ENCODE assay signal across 13 cellular contexts in genomic region chr2:16662440-16662839, GRCh38. TPM values are rescaled to one million over a fixed set of nuclear protein-coding genes. Genes with fewer than 3 reads are reported as not detected.
DNase-seq lines count a peak whose midpoint lies in the region; ATAC-seq, FAIRE-seq and TF ChIP-seq lines count a peak whose summit lies in the region.
"Had no signal": no experiment of that assay in that cellular context is flagged by ENCODE, and none has a peak within 500 bp of the region (broad histone marks: within the 10 kb centered on the region; RNA-seq: fewer than 3 reads in every experiment).

No MANE protein-coding gene starts in this region.

- peak; percentile 38 for ATAC-seq in K562
- no peak for ATAC-seq in GM19455 (IDR thresholded peaks at IDR 0.05; ENCODE audit: unreplicated experiment)
- ATAC-seq: WTC11 had no signal

- H3K9me3 ChIP-seq in K562 (replicated peaks; ENCODE audit: control insufficient read depth, insufficient read depth, low read depth, low read length) = no peaks in the 10 kb centered on the region
- H3K9me3 ChIP-seq: Caco-2, suprapubic skin had no signal

- no TSS peak for BruUV-seq in K562 (replicated peaks; lab: Mats Ljungman, UMichigan)

- TF ChIP-seq CTCF in K562 (IDR thresholded peaks at IDR 0.05 in 2 of 3, conservative IDR thresholded peaks at IDR 0.05 in 1 of 3; ENCODE audit: insufficient read depth in 2 of 3, low read depth in 1 of 3, low read length in 3 of 3) = peak in 2 of 3 experiments; percentile 12 to 25; a peak in 2 of 6 replicates

- H3K9me1 ChIP-seq in K562 (ENCODE audit: control insufficient read depth, insufficient read depth, low read length) = no peaks in the 10 kb centered on the region

- TF ChIP-seq RAD21 in K562 (CRISPR knock-in tag; conservative IDR thresholded peaks at IDR 0.05 in 1 of 2, IDR thresholded peaks at IDR 0.05 in 1 of 2) = peak; percentile 27 to 33; a peak in 2 of 4 replicates

- H3K4me2 ChIP-seq in K562 (ENCODE audit: insufficient read depth, low read length) = no peak overlapping the region

- no peak overlapping the region for H3K9ac ChIP-seq in K562 (ENCODE audit: insufficient read depth in 1 of 2, low read depth in 2 of 2, low read length in 2 of 2)

- intact Hi-C loops in K562 (cut with micrococcal nuclease) = loop anchor here (5.0 kb wide), 1 partner anchor 40 kb away; no protein-coding TSS in a partner anchor

- DNase-seq in M059J (ENCODE audit: low read depth) (peak; percentile 21), K562 (ENCODE audit: extremely low read depth in 1 of 4, low spot score in 3 of 4) (peak in 1 of 4 experiments; percentile 57), iris pigment epithelial cell (ENCODE audit: low read depth) (peak; percentile 86), superior temporal gyrus (ENCODE audit: extremely low spot score) (peak; percentile 46), GM03348 (ENCODE audit: low spot score) (no peak), GM19240 (ENCODE audit: insufficient read length, low spot score) (no peak)
- DNase-seq: Caco-2, midbrain, NCI-H510A treated with DMSO at 0.1 percent for 48 hours, retina had no signal

- H4K20me1 ChIP-seq in K562 (replicated peaks; ENCODE audit: control insufficient read depth, insufficient read depth, low read length) = no peaks in the 10 kb centered on the region

- H3K27ac ChIP-seq in K562 (ENCODE audit: extremely low read depth, low read depth, low read length) = no peak overlapping the region
- H3K27ac ChIP-seq: suprapubic skin had no signal

- TF ChIP-seq POLR2A in K562 (conservative IDR thresholded peaks at IDR 0.05) = no peak

- CTCF ChIA-PET in K562 (lab: Yijun Ruan, JAX; ENCODE audit: low intra/inter-chr PET ratio) = no interaction called here

- WGBS in K562 (ENCODE audit: insufficient coverage, low coverage, missing lambda C conversion rate) = 0% methylated on average over 2 of the region's 2 CpGs

- no peak for TF ChIP-seq EP300 in K562 (IDR thresholded peaks at IDR 0.05; ENCODE audit: low read length)

- in situ Hi-C loops in K562 (cut with MboI) = no loop called here

- no peak overlapping the region for H3K4me3 ChIP-seq in K562
- H3K4me3 ChIP-seq: suprapubic skin had no signal

- POLR2A ChIA-PET in K562 (lab: Yijun Ruan, JAX) = no interaction called here

- H3K79me2 ChIP-seq in K562 (ENCODE audit: control insufficient read depth, insufficient read depth, low read length) = no peaks in the 10 kb centered on the region

- H3K4me1 ChIP-seq in K562 (replicated peaks in 1 of 2; ENCODE audit: control insufficient read depth in 2 of 2, insufficient read depth in 2 of 2, low read length in 2 of 2) = peaks cover 16 to 26% of the 10 kb centered on the region in 2 experiments

- no peaks in the 10 kb centered on the region for H3K36me3 ChIP-seq in K562 (ENCODE audit: control insufficient read depth, insufficient read depth, low read length)
- H3K36me3 ChIP-seq: suprapubic skin had no signal

- FAIRE-seq in K562 (lab: Jason Lieb, UNC) = no peak

- peaks cover 0 to 17% of the 10 kb centered on the region in 2 experiments; a peak in 3 of 5 replicates for H3K27me3 ChIP-seq in K562 (ENCODE audit: control insufficient read depth in 2 of 2, insufficient read depth in 2 of 2, low read length in 2 of 2)
- H3K27me3 ChIP-seq: suprapubic skin had no signal

- no peak overlapping the region for H2AFZ ChIP-seq in K562 (ENCODE audit: low read depth, low read length)

TF ChIP-seq in K562, 482 proteins besides CTCF, POLR2A, EP300 and RAD21:
- TF ChIP-seq FOSL1 (tag; conservative IDR thresholded peaks at IDR 0.05) (peak; percentile 47), NFIC (IDR thresholded peaks at IDR 0.05) (peak; percentile 77), CTBP1 (IDR thresholded peaks at IDR 0.05; ENCODE audit: borderline replicate concordance) (peak; percentile 42; the same call in 1 of the 2 replicates), HSF4 (CRISPR knock-in tag; IDR thresholded peaks at IDR 0.05; ENCODE audit: borderline replicate concordance) (no peak), JUND (IDR thresholded peaks at IDR 0.05; ENCODE audit: borderline replicate concordance, low read depth, low read length) (0 out of 2 replicates have a peak, but pooled peaks have one; percentile 30), JUND (tag; IDR thresholded peaks at IDR 0.05; ENCODE audit: borderline replicate concordance, low read depth, low read length) (no peak)

RNA-seq across cellular contexts. Expression of gene CYRIA, which starts 3.2 kb away (rescaled TPM):
- 0.02 TPM in 1 of 2 replicates, not detected in the other for total RNA-seq in M059J (2014; rRNA removed; shearing (Covaris generic))
- 0.11 and 0.46 TPM in 2 replicates for total RNA-seq in K562 (2011; cell fraction: chromatin; rRNA removed; ENCODE audit: low replicate concordance)
- under 0.01 TPM in 1 of 2 replicates, not detected in the other for total RNA-seq in K562 (2011; cell fraction: nucleolus; rRNA removed)
- 0.15 TPM in 1 of 2 replicates, not detected in the other for total RNA-seq in K562 (2011; cell fraction: nucleoplasm; rRNA removed)
- total RNA-seq in K562 (2014; rRNA removed) (0.98 and 1.1 TPM in 2 replicates), K562 (2014; rRNA removed; fragmentation: Illumina TruSeq; extraction: Trizol) (2.6 and 2.7 TPM in 2 replicates), K562 (2015; rRNA removed; fragmentation: Illumina TruSeq; extraction: Trizol) (4.9 and 5.6 TPM in 2 replicates), K562 (2021) (2.8 and 4.9 TPM in 2 replicates)
- polyA plus RNA-seq in K562 (2011; rRNA removed) (0.84 and 1.1 TPM in 2 replicates), K562 (2014; fragmentation: Illumina TruSeq; extraction: Trizol) (2.4 and 4.0 TPM in 2 replicates), K562 (2014; fragmentation: Nextera tagmentation; extraction: Ambion mirVana) (1 to 10 TPM; 2.8 to 3.3 TPM), K562 (2014; rRNA removed) (1.3 and 3.0 TPM in 2 replicates)
- polyA plus RNA-seq in K562 (2011; cell fraction: cytosol; rRNA removed) = 0.21 and 0.47 TPM in 2 replicates
- polyA plus RNA-seq in K562 (2011; cell fraction: nucleus; rRNA removed) = 0.65 and 1.3 TPM in 2 replicates
- 3.7 and 12.1 TPM in 2 replicates for polyA plus RNA-seq in K562 (2012)
- polyA minus RNA-seq in K562 (2011; rRNA and poly(A)+ RNA removed) = 1.2 TPM in 2 replicates
- polyA minus RNA-seq in K562 (2011; cell fraction: cytosol; rRNA and poly(A)+ RNA removed) = 0.36 TPM in 1 of 2 replicates, not detected in the other
- polyA minus RNA-seq in K562 (2011; cell fraction: nucleus; rRNA and poly(A)+ RNA removed) = 0.78 and 0.81 TPM in 2 replicates

Comparison
In these comparisons a context has a peak if more than half of its experiments do, and no peak if none do; other contexts are left out.
1. DNase-seq: peak in M059J (single experiment), iris pigment epithelial cell (single experiment) and superior temporal gyrus (single experiment); none in GM03348 (single experiment) and GM19240 (single experiment).